In the genomic region with DNA sequence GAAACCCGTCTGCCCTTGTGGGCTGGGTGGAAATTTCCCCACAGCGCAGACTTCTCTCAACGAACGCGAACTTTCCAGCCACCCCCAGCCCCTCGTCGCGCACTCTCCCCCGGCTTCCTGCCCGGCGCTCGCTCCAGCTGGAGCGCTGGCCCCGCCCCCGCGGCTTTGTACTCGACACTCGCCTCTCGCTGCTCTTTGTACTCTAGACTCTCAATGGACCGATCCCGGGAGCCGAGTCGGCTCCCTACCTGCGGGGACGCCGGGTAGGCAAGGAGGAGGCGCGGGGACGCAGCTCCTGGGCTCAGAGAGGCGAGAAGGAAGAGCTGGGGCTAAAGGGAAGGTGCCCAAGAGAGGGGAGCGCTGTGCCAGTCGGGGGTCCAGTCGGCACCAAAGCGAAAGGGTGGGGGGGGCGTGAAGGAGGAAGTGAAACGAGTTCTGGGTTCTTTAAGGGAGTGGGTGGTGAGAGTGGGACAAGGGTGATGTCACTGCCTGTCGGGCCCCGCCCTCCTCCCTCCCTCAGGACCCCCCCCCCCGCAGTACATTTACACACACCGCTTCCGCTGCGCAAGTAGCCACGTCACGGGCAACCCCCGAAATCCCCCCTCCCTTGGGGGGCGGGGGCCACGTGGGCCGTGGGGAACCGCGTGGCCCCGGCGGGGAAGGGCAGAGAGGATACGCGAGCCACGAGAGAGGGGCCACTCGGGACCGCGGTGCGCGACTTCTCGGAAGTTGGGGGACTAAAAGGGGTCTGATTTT, we compare ENCODE assay signal across 1 cellular context.
A peak's percentile ranks its signal among the peaks of the same experiment; 100 is the strongest.
TF ChIP-seq lines count a peak whose summit lies in the region.

No MANE protein-coding gene starts in this region.

TF ChIP-seq in K562, 482 proteins besides CTCF, POLR2A, EP300 and RAD21 (continued from another document and continues in another):
- TF ChIP-seq, protein P1, sequence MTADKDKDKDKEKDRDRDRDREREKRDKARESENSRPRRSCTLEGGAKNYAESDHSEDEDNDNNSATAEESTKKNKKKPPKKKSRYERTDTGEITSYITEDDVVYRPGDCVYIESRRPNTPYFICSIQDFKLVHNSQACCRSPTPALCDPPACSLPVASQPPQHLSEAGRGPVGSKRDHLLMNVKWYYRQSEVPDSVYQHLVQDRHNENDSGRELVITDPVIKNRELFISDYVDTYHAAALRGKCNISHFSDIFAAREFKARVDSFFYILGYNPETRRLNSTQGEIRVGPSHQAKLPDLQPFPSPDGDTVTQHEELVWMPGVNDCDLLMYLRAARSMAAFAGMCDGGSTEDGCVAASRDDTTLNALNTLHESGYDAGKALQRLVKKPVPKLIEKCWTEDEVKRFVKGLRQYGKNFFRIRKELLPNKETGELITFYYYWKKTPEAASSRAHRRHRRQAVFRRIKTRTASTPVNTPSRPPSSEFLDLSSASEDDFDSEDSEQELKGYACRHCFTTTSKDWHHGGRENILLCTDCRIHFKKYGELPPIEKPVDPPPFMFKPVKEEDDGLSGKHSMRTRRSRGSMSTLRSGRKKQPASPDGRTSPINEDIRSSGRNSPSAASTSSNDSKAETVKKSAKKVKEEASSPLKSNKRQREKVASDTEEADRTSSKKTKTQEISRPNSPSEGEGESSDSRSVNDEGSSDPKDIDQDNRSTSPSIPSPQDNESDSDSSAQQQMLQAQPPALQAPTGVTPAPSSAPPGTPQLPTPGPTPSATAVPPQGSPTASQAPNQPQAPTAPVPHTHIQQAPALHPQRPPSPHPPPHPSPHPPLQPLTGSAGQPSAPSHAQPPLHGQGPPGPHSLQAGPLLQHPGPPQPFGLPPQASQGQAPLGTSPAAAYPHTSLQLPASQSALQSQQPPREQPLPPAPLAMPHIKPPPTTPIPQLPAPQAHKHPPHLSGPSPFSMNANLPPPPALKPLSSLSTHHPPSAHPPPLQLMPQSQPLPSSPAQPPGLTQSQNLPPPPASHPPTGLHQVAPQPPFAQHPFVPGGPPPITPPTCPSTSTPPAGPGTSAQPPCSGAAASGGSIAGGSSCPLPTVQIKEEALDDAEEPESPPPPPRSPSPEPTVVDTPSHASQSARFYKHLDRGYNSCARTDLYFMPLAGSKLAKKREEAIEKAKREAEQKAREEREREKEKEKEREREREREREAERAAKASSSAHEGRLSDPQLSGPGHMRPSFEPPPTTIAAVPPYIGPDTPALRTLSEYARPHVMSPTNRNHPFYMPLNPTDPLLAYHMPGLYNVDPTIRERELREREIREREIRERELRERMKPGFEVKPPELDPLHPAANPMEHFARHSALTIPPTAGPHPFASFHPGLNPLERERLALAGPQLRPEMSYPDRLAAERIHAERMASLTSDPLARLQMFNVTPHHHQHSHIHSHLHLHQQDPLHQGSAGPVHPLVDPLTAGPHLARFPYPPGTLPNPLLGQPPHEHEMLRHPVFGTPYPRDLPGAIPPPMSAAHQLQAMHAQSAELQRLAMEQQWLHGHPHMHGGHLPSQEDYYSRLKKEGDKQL (CRISPR knock-in tag; IDR thresholded peaks at IDR 0.05; ENCODE audit: borderline replicate concordance), result no peak
- TF ChIP-seq KAT2B (IDR thresholded peaks at IDR 0.05; ENCODE audit: low read depth, low read length) (no peak), POLR2G (IDR thresholded peaks at IDR 0.05; ENCODE audit: low read depth, low read length) (peak; percentile 85), HNRNPH1 (optimal IDR thresholded peaks at IDR 0.05; ENCODE audit: low read depth, low read length) (no peak), THRAP3 (IDR thresholded peaks at IDR 0.05; ENCODE audit: borderline replicate concordance) (no peak), NCOA2 (IDR thresholded peaks at IDR 0.05; ENCODE audit: partially characterized antibody in 2 of 2) (no peak), SMARCA4 (IDR thresholded peaks at IDR 0.05) (no peak), ZNF41 (CRISPR knock-in tag; conservative IDR thresholded peaks at IDR 0.05) (no peak), HMGN3 (IDR thresholded peaks at IDR 0.05; ENCODE audit: borderline replicate concordance, extremely low read depth, insufficient read length, low read depth, low read length) (no peak), ZNF766 (CRISPR knock-in tag; conservative IDR thresholded peaks at IDR 0.05) (no peak), DNMT1 (IDR thresholded peaks at IDR 0.05) (no peak), SREBF1 (IDR thresholded peaks at IDR 0.05; ENCODE audit: borderline replicate concordance, low read depth, low read length) (no peak), ZNF143 (CRISPR knock-in tag; IDR thresholded peaks at IDR 0.05) (no peak), ZNF121 (CRISPR knock-in tag; conservative IDR thresholded peaks at IDR 0.05) (no peak), ZNF79 (CRISPR knock-in tag; IDR thresholded peaks at IDR 0.05; ENCODE audit: low read depth) (no peak), EGR1 (conservative IDR thresholded peaks at IDR 0.05) (peak; percentile 61), CREB1 (IDR thresholded peaks at IDR 0.05) (peak; percentile 79), CREB1 (CRISPR knock-in tag; IDR thresholded peaks at IDR 0.05) (peak; percentile 78), NCOR1 (IDR thresholded peaks at IDR 0.05) (peak; percentile 51), ATF7 (IDR thresholded peaks at IDR 0.05) (peak; percentile 74), ZNF444 (CRISPR knock-in tag; IDR thresholded peaks at IDR 0.05) (no peak), MAZ (CRISPR knock-in tag; conservative IDR thresholded peaks at IDR 0.05 in 1 of 2, IDR thresholded peaks at IDR 0.05 in 1 of 2) (peak; percentile 18 to 33; a peak in 2 of 4 replicates), GABPB1 (CRISPR knock-in tag; IDR thresholded peaks at IDR 0.05) (peak; percentile 17; the same call in 1 of the 2 replicates), CREM (IDR thresholded peaks at IDR 0.05; ENCODE audit: low read depth) (peak; percentile 88), PTTG1 (tag; IDR thresholded peaks at IDR 0.05; ENCODE audit: low read depth) (no peak), POU5F1 (IDR thresholded peaks at IDR 0.05; ENCODE audit: borderline replicate concordance, low read depth, low read length, partially characterized antibody) (no peak)
- TF ChIP-seq, protein P2, sequence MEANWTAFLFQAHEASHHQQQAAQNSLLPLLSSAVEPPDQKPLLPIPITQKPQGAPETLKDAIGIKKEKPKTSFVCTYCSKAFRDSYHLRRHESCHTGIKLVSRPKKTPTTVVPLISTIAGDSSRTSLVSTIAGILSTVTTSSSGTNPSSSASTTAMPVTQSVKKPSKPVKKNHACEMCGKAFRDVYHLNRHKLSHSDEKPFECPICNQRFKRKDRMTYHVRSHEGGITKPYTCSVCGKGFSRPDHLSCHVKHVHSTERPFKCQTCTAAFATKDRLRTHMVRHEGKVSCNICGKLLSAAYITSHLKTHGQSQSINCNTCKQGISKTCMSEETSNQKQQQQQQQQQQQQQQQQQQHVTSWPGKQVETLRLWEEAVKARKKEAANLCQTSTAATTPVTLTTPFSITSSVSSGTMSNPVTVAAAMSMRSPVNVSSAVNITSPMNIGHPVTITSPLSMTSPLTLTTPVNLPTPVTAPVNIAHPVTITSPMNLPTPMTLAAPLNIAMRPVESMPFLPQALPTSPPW (CRISPR knock-in tag; IDR thresholded peaks at IDR 0.05), result peak; percentile 94
- TF ChIP-seq, protein P3, sequence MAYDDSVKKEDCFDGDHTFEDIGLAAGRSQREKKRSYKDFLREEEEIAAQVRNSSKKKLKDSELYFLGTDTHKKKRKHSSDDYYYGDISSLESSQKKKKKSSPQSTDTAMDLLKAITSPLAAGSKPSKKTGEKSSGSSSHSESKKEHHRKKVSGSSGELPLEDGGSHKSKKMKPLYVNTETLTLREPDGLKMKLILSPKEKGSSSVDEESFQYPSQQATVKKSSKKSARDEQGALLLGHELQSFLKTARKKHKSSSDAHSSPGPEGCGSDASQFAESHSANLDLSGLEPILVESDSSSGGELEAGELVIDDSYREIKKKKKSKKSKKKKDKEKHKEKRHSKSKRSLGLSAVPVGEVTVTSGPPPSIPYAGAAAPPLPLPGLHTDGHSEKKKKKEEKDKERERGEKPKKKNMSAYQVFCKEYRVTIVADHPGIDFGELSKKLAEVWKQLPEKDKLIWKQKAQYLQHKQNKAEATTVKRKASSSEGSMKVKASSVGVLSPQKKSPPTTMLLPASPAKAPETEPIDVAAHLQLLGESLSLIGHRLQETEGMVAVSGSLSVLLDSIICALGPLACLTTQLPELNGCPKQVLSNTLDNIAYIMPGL (CRISPR knock-in tag; IDR thresholded peaks at IDR 0.05), result no peak
- TF ChIP-seq, protein P4, sequence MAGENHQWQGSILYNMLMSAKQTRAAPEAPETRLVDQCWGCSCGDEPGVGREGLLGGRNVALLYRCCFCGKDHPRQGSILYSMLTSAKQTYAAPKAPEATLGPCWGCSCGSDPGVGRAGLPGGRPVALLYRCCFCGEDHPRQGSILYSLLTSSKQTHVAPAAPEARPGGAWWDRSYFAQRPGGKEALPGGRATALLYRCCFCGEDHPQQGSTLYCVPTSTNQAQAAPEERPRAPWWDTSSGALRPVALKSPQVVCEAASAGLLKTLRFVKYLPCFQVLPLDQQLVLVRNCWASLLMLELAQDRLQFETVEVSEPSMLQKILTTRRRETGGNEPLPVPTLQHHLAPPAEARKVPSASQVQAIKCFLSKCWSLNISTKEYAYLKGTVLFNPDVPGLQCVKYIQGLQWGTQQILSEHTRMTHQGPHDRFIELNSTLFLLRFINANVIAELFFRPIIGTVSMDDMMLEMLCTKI (IDR thresholded peaks at IDR 0.05; ENCODE audit: partially characterized antibody), result no peak
- TF ChIP-seq, protein P5, sequence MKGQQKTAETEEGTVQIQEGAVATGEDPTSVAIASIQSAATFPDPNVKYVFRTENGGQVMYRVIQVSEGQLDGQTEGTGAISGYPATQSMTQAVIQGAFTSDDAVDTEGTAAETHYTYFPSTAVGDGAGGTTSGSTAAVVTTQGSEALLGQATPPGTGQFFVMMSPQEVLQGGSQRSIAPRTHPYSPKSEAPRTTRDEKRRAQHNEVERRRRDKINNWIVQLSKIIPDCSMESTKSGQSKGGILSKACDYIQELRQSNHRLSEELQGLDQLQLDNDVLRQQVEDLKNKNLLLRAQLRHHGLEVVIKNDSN (CRISPR knock-in tag; IDR thresholded peaks at IDR 0.05), result peak; percentile 55
- TF ChIP-seq, protein P6, sequence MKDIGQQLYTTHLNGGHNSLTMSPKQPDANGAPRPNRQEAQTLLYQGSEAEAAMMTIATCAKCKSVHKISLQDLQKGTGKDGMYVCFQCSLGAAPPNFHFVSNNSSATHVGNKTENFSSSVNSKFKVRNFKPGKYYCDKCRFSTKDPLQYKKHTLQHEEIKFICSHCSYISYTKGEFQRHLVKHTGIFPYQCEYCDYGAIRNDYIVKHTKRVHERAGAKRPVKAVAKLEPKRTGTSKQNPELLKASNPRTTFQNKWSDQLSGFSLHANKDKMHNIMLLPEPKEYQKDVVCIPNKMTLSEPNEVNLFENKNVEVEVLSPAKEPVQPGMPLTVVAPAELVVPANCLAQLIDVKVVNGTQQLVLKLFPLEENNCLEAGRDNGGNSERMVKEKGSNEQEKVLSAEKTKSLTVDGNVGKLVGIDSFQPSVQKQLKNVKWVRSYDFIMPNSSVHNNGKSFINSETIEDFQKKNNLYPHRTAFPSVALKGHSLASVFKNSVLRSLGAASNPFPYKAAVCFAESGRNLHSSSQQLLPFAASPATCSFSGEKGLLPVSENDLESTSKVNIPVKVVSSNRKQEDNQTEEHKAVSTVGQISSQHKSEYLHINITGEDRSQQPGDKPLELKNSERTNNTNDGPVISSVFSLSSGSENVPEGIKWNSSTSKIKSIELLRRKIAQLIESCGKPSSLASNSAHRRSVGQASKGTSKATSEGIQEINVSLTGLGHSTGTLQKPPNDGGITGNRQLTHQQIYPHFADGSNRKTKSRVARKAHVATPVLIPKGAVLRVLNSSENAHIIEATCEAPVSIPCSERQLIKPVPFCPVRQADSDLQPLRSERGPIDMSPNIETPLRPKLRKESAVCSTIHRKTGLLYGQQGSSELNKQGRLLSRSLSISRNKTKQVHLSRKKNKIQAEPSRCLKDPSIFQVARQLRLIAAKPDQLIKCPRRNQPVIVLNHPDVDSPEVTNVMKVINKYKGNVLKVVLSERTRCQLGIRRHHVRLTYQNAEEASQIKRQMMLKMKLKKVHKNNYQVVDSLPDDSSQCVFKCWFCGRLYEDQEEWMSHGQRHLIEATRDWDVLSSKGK (CRISPR knock-in tag; IDR thresholded peaks at IDR 0.05), result no peak
- TF ChIP-seq, protein P7, sequence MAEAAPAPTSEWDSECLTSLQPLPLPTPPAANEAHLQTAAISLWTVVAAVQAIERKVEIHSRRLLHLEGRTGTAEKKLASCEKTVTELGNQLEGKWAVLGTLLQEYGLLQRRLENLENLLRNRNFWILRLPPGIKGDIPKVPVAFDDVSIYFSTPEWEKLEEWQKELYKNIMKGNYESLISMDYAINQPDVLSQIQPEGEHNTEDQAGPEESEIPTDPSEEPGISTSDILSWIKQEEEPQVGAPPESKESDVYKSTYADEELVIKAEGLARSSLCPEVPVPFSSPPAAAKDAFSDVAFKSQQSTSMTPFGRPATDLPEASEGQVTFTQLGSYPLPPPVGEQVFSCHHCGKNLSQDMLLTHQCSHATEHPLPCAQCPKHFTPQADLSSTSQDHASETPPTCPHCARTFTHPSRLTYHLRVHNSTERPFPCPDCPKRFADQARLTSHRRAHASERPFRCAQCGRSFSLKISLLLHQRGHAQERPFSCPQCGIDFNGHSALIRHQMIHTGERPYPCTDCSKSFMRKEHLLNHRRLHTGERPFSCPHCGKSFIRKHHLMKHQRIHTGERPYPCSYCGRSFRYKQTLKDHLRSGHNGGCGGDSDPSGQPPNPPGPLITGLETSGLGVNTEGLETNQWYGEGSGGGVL (CRISPR knock-in tag; IDR thresholded peaks at IDR 0.05), result no peak
- TF ChIP-seq, protein P8, sequence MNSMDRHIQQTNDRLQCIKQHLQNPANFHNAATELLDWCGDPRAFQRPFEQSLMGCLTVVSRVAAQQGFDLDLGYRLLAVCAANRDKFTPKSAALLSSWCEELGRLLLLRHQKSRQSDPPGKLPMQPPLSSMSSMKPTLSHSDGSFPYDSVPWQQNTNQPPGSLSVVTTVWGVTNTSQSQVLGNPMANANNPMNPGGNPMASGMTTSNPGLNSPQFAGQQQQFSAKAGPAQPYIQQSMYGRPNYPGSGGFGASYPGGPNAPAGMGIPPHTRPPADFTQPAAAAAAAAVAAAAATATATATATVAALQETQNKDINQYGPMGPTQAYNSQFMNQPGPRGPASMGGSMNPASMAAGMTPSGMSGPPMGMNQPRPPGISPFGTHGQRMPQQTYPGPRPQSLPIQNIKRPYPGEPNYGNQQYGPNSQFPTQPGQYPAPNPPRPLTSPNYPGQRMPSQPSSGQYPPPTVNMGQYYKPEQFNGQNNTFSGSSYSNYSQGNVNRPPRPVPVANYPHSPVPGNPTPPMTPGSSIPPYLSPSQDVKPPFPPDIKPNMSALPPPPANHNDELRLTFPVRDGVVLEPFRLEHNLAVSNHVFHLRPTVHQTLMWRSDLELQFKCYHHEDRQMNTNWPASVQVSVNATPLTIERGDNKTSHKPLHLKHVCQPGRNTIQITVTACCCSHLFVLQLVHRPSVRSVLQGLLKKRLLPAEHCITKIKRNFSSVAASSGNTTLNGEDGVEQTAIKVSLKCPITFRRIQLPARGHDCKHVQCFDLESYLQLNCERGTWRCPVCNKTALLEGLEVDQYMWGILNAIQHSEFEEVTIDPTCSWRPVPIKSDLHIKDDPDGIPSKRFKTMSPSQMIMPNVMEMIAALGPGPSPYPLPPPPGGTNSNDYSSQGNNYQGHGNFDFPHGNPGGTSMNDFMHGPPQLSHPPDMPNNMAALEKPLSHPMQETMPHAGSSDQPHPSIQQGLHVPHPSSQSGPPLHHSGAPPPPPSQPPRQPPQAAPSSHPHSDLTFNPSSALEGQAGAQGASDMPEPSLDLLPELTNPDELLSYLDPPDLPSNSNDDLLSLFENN (IDR thresholded peaks at IDR 0.05; ENCODE audit: low read depth in 2 of 2, low read length in 2 of 2), result no peak
- TF ChIP-seq, protein P9, sequence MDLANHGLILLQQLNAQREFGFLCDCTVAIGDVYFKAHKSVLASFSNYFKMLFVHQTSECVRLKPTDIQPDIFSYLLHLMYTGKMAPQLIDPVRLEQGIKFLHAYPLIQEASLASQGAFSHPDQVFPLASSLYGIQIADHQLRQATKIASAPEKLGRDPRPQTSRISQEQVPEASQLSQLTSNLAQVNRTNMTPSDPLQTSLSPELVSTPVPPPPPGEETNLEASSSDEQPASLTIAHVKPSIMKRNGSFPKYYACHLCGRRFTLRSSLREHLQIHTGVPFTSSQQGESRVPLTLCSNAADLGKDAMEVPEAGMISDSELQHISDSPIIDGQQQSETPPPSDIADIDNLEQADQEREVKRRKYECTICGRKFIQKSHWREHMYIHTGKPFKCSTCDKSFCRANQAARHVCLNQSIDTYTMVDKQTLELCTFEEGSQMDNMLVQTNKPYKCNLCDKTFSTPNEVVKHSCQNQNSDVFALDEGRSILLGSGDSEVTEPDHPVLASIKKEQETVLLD (IDR thresholded peaks at IDR 0.05), result no peak
